ENCODE assay signal across 8 cellular contexts in the genomic region with DNA sequence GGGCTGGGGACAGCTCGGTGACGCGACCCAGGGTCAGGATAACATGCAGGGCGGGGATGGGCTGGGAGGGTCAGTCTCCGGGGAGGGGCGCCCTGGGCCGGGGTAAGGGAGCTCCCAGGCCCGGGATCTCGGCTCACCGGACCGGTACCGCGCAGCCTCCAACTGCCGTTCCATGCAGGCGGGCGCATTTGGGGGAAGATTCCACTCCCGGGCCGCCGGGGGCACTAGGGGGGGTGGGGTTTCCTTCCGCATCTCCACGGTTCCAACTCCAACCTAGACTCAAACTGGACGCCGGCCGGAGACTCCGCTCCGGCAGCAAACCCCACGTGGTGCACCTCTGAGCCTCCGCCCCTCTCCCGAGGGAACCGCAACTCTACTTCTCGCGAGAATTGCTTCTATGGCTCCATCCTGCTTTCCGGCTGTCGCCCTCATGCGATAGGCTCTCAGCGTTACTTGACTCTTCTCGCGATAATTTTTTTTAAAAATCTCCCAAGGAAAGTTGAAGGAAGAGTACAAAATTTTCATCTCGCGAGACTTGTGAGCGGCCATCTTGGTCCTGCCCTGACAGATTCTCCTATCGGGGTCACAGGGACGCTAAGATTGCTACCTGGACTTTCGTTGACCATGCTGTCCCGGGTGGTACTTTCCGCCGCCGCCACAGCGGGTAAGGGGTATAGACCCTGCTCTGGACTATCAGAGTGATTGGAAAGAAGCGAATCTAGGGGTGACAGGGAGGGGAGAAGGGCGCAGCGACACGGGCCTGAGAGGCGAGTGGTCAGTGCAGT. TPM values are rescaled to one million over a fixed set of nuclear protein-coding genes. Genes with fewer than 3 reads are reported as not detected.
DNase-seq lines count a peak whose midpoint lies in the region; ATAC-seq and TF ChIP-seq lines count a peak whose summit lies in the region.

A gene with protein sequence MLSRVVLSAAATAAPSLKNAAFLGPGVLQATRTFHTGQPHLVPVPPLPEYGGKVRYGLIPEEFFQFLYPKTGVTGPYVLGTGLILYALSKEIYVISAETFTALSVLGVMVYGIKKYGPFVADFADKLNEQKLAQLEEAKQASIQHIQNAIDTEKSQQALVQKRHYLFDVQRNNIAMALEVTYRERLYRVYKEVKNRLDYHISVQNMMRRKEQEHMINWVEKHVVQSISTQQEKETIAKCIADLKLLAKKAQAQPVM (plus strand): TSS at position 547 of the 785 bp plus-strand sequence. CDS start 78 bp downstream, at position 625.
A gene (minus strand): TSS at position 339 of the 785 bp plus-strand sequence. CDS start 87 bp downstream, at position 252.

- 0 to 1% methylated on average over 53 to 54 of the region's 54 CpGs for WGBS in esophagus, 2 donors

- peak; percentile 84 for ATAC-seq in GM21737 (IDR thresholded peaks at IDR 0.05; ENCODE audit: unreplicated experiment)

- peak within 1 kb of the TSS; percentile 78 for H3K4me3 ChIP-seq in KMS-11 (IDR thresholded peaks at IDR 0.05; ENCODE audit: insufficient read depth, low read depth, low read length)
- H3K4me3 ChIP-seq in Peyer's patch, result peak within 1 kb of the TSS; percentile 78 to 97 (median 92)
- peak within 1 kb of the TSS; percentile 91 to 100 for H3K4me3 ChIP-seq in esophagus (ENCODE audit: low read depth in 1 of 2, low read length in 2 of 2)
- peak within 1 kb of the TSS; percentile 99 for H3K4me3 ChIP-seq in mucosa of stomach (ENCODE audit: low read length)

- peaks cover 28% of the 10 kb centered on the region for H3K4me1 ChIP-seq in KMS-11 (ENCODE audit: low read depth, poor library complexity, severe bottlenecking)
- peaks cover 0 to 64% (median 4%) of the 10 kb centered on the region in 4 donors for H3K4me1 ChIP-seq in Peyer's patch
- peaks cover 0 to 2% of the 10 kb centered on the region in 2 donors for H3K4me1 ChIP-seq in esophagus (ENCODE audit: control insufficient read depth in 2 of 2, insufficient read depth in 2 of 2, low read length in 1 of 2)
- peaks cover 30% of the 10 kb centered on the region for H3K4me1 ChIP-seq in mucosa of stomach (ENCODE audit: control insufficient read depth, insufficient read depth, low read length)

- TF ChIP-seq CTCF in KMS-11 (conservative IDR thresholded peaks at IDR 0.05; ENCODE audit: low read depth, low read length), result no peak
- TF ChIP-seq CTCF in Peyer's patch (IDR thresholded peaks at IDR 0.05), result no peak

- TF ChIP-seq POLR2A in Peyer's patch (IDR thresholded peaks at IDR 0.05), result peak in 1 of 2 donors; percentile 35

- no peaks in the 10 kb centered on the region for H4K20me1 ChIP-seq in KMS-11 (ENCODE audit: insufficient read depth)

- peak within 1 kb of the TSS; percentile 93; the same call in 1 of the 2 replicates for H2AFZ ChIP-seq in KMS-11 (ENCODE audit: low read depth)

- no peaks in the 10 kb centered on the region for H3K36me3 ChIP-seq in KMS-11 (ENCODE audit: insufficient read depth)
- peaks cover 0 to 15% (median 0%) of the 10 kb centered on the region in 3 donors for H3K36me3 ChIP-seq in Peyer's patch
- no peaks in the 10 kb centered on the region for H3K36me3 ChIP-seq in esophagus (ENCODE audit: control insufficient read depth in 2 of 2, insufficient read depth in 2 of 2, low read length in 1 of 2)
- no peaks in the 10 kb centered on the region for H3K36me3 ChIP-seq in mucosa of stomach (ENCODE audit: control insufficient read depth, insufficient read depth, low read length)

- peak within 1 kb of the TSS; percentile 48; the same call in 1 of the 2 replicates for H3K27ac ChIP-seq in KMS-11
- peak within 1 kb of the TSS; percentile 79 to 90 (median 86) for H3K27ac ChIP-seq in Peyer's patch
- H3K27ac ChIP-seq in esophagus (ENCODE audit: low read depth in 2 of 2, low read length in 1 of 2), result peak within 1 kb of the TSS; percentile 85 to 96

- peak within 1 kb of the TSS; percentile 88 for H3K9ac ChIP-seq in KMS-11
- H3K9ac ChIP-seq in mucosa of stomach (ENCODE audit: low read length), result peak within 1 kb of the TSS; percentile 96

- DNase-seq in DMS53 treated with DMSO at 0.1 percent for 48 hours (lab: John Stamatoyannopoulos, UW; ENCODE audit: unreplicated experiment) (peak; percentile 99), Peyer's patch (peak; percentile 91 to 97 (median 91))
- peak; percentile 87 to 91 for DNase-seq in activated T-cell treated with anti-CD3 and anti-CD28 coated beads, Interleukin-2, amount 50 U/mL, for 48 hours
- peak; percentile 73 to 78 for DNase-seq in stimulated activated CD8-positive, alpha-beta memory T cell treated with anti-CD3 and anti-CD28 coated beads, Interleukin-7, amount 100 ng/mL, for 1 hour (ENCODE audit: low read depth in 2 of 2)

- H3K9me3 ChIP-seq in Peyer's patch, result no peaks in the 10 kb centered on the region
- no peaks in the 10 kb centered on the region for H3K9me3 ChIP-seq in esophagus (ENCODE audit: control insufficient read depth in 2 of 2, insufficient read depth in 1 of 2, low read depth in 1 of 2, low read length in 1 of 2)
- H3K9me3 ChIP-seq in mucosa of stomach (ENCODE audit: control insufficient read depth, low read length), result no peaks in the 10 kb centered on the region

- H3K4me2 ChIP-seq in KMS-11, result peak within 1 kb of the TSS; percentile 84

- H3K79me2 ChIP-seq in KMS-11 (ENCODE audit: insufficient read depth, low read depth), result peaks cover 44% of the 10 kb centered on the region

- H3K27me3 ChIP-seq in KMS-11 (ENCODE audit: insufficient read depth, low read depth) (no peaks in the 10 kb centered on the region), Peyer's patch (no peaks in the 10 kb centered on the region), esophagus (ENCODE audit: control insufficient read depth in 1 of 2, insufficient read depth in 2 of 2, low read length in 2 of 2) (no peaks in the 10 kb centered on the region), mucosa of stomach (ENCODE audit: control insufficient read depth, insufficient read depth, low read length) (no peaks in the 10 kb centered on the region)

RNA-seq across cellular contexts. Expression of the first gene that starts in this region (rescaled TPM):
- total RNA-seq in Peyer's patch, result 100 to 1,000 TPM in 3 of 4 donors, 10 to 100 TPM in 1; 86.6 to 271 (median 136) TPM
- polyA plus RNA-seq in esophagus, result 100 to 1,000 TPM; 123 to 319 TPM

RNA-seq across cellular contexts. Expression of the second gene that starts in this region (rescaled TPM):
- 10 to 100 TPM; 19.0 to 33.0 (median 26.4) TPM for total RNA-seq in Peyer's patch
- polyA plus RNA-seq in esophagus, result 10 to 100 TPM; 17.8 to 30.0 TPM

Comparison
In these comparisons a context has a peak if more than half of its experiments do, and no peak if none do; other contexts are left out.
1. Peak in every context shown above with its lines: DNase-seq, ATAC-seq, H3K4me3 ChIP-seq and H3K27ac ChIP-seq.